ENCODE assay signal across 24 cellular contexts in genomic region chr1:3544050-3544977, GRCh38.
A peak's percentile ranks its signal among the peaks of the same experiment; 100 is the strongest.
DNase-seq lines count a peak whose midpoint lies in the region; ATAC-seq and TF ChIP-seq lines count a peak whose summit lies in the region.
"Had no signal": no experiment of that assay in that cellular context is flagged by ENCODE, and none has a peak within 500 bp of the region (broad histone marks: within the 10 kb centered on the region; RNA-seq: fewer than 3 reads in every experiment).

No MANE protein-coding gene starts in this region.

- BruUV-seq in HCT116 (replicated peaks; lab: Mats Ljungman, UMichigan) = no TSS peak

- DNase-seq in HCT116 (ENCODE audit: low read depth, low spot score) = no peak
- DNase-seq in RWPE2 (ENCODE audit: low spot score) = no peak
- no peak for DNase-seq in thoracic aorta (ENCODE audit: low spot score)
- DNase-seq in middle frontal gyrus (ENCODE audit: extremely low spot score, low spot score) = no peak
- DNase-seq in NCI-H2227 treated with DMSO at 0.1 percent for 48 hours (lab: John Stamatoyannopoulos, UW) = no peak
- DNase-seq in naive thymus-derived CD4-positive, alpha-beta T cell = no peak
- DNase-seq: activated CD4-positive, alpha-beta memory T cell treated with anti-CD3 and anti-CD28 coated beads, Interleukin-2, amount 10 ng/mL, durations not matched to agents 7 days and 5 days; activated CD8-positive, alpha-beta memory T cell treated with anti-CD3 and anti-CD28 coated beads, Interleukin-2, amount 50 U/mL, for 48 hours; activated naive CD4-positive, alpha-beta T cell treated with anti-CD3 and anti-CD28 coated beads, Interleukin-2, amount 10 ng/mL, durations not matched to agents 7 days and 5 days; immature natural killer cell; NCI-H1417 treated with DMSO at 0.1 percent for 48 hours; NCI-H2081 treated with DMSO at 0.1 percent for 48 hours; NCI-H345; NCI-H69; Peyer's patch; SIG-M5; stimulated activated CD4-positive, alpha-beta T cell treated with anti-CD3 and anti-CD28 coated beads, Interleukin-4, amount 100 ng/mL, for 24 hours had no signal

- H3K4me1 Mint-ChIP-seq in naive thymus-derived CD4-positive, alpha-beta T cell = no peaks in the 10 kb centered on the region
- H3K4me1 Mint-ChIP-seq: activated CD4-positive, alpha-beta memory T cell treated with anti-CD3 and anti-CD28 coated beads, Interleukin-2, amount 10 ng/mL, durations not matched to agents 7 days and 5 days; activated naive CD4-positive, alpha-beta T cell treated with anti-CD3 and anti-CD28 coated beads, Interleukin-2, amount 10 ng/mL, durations not matched to agents 7 days and 5 days; immature natural killer cell had no signal

- peak overlapping the region; percentile 82 for H3K4me2 ChIP-seq in HCT116 (ENCODE audit: low read length)

- no peak overlapping the region for H3K27ac Mint-ChIP-seq in naive thymus-derived CD4-positive, alpha-beta T cell
- H3K27ac Mint-ChIP-seq: activated CD4-positive, alpha-beta memory T cell treated with anti-CD3 and anti-CD28 coated beads, Interleukin-2, amount 10 ng/mL, durations not matched to agents 7 days and 5 days; activated naive CD4-positive, alpha-beta T cell treated with anti-CD3 and anti-CD28 coated beads, Interleukin-2, amount 10 ng/mL, durations not matched to agents 7 days and 5 days; immature natural killer cell; T-helper 2 cell treated with Interferon-gamma antibody and Interleukin-4, amounts not matched to agents 5 μg/mL and 100 μg/mL, for 36 hours had no signal

- ATAC-seq in HCT116 (0 out of 2 replicates have a peak, but pooled peaks have one; percentile 3), RWPE2 (ENCODE audit: low read depth) (no peak), thoracic aorta (ENCODE audit: insufficient number of reproducible peaks, low FRiP score, low read depth) (no peak), GM21786 (IDR thresholded peaks at IDR 0.05; ENCODE audit: unreplicated experiment) (no peak)
- no peak for ATAC-seq in naive thymus-derived CD4-positive, alpha-beta T cell

- H3K9me3 ChIP-seq in HCT116 (ENCODE audit: control insufficient read depth in 1 of 2, insufficient read depth in 1 of 2, low read depth in 1 of 2, low read length in 2 of 2) (no peaks in the 10 kb centered on the region), RWPE2 (ENCODE audit: severe bottlenecking) (no peaks in the 10 kb centered on the region), mesodermal cell (ENCODE audit: control insufficient read depth, low read length) (no peaks in the 10 kb centered on the region), thoracic aorta (no peaks in the 10 kb centered on the region)
- H3K9me3 ChIP-seq in naive thymus-derived CD4-positive, alpha-beta T cell (ENCODE audit: control insufficient read depth in 2 of 3, low read length in 3 of 3) = no peaks in the 10 kb centered on the region
- H3K9me3 ChIP-seq: adrenal gland, Caco-2, Peyer's patch, tibial nerve had no signal

- no peaks in the 10 kb centered on the region for H3K36me3 Mint-ChIP-seq in naive thymus-derived CD4-positive, alpha-beta T cell
- H3K36me3 Mint-ChIP-seq: activated naive CD4-positive, alpha-beta T cell treated with anti-CD3 and anti-CD28 coated beads, Interleukin-2, amount 10 ng/mL, durations not matched to agents 7 days and 5 days; immature natural killer cell had no signal

- CTCF ChIA-PET in HCT116 (lab: Charles Lee) = interaction anchor here (1.3 kb wide), 1 partner anchor 92 kb away, joined by 5 read pairs; no protein-coding TSS in a partner anchor
- CTCF ChIA-PET in naive thymus-derived CD4-positive, alpha-beta T cell (lab: Charles Lee) = no interaction called here

- H3K9me2 ChIP-seq in HCT116 (ENCODE audit: insufficient read depth) = no peaks in the 10 kb centered on the region

- peak overlapping the region in 1 of 2 experiments; percentile 41; a peak in 1 of 4 replicates for H3K4me3 ChIP-seq in HCT116 (replicated peaks in 1 of 2; ENCODE audit: low read depth in 1 of 2, low read length in 2 of 2)
- no peak overlapping the region for H3K4me3 ChIP-seq in RWPE2 (ENCODE audit: severe bottlenecking)
- no peak overlapping the region for H3K4me3 ChIP-seq in mesodermal cell (ENCODE audit: extremely low read depth, insufficient read depth, low read length, poor library complexity, severe bottlenecking)
- H3K4me3 ChIP-seq in thoracic aorta = no peak overlapping the region
- H3K4me3 ChIP-seq in naive thymus-derived CD4-positive, alpha-beta T cell (ENCODE audit: low read length) = no peak overlapping the region
- H3K4me3 ChIP-seq: adrenal gland, Peyer's patch, tibial nerve had no signal

- RAD21 ChIA-PET in HCT116 (lab: Charles Lee; ENCODE audit: low non-redundant PET in 1 of 2, low total read pairs in 2 of 2, uncharacterized antibody in 2 of 2, unreplicated experiment in 2 of 2) = no interaction called here

- POLR2A ChIA-PET in HCT116 (lab: Charles Lee) = no interaction called here
- POLR2A ChIA-PET in naive thymus-derived CD4-positive, alpha-beta T cell (lab: Charles Lee) = no interaction called here

- no peaks in the 10 kb centered on the region for H3K27me3 Mint-ChIP-seq in naive thymus-derived CD4-positive, alpha-beta T cell
- H3K27me3 Mint-ChIP-seq: activated CD4-positive, alpha-beta memory T cell treated with anti-CD3 and anti-CD28 coated beads, Interleukin-2, amount 10 ng/mL, durations not matched to agents 7 days and 5 days; activated naive CD4-positive, alpha-beta T cell treated with anti-CD3 and anti-CD28 coated beads, Interleukin-2, amount 10 ng/mL, durations not matched to agents 7 days and 5 days had no signal

- WGBS in mesodermal cell (ENCODE audit: insufficient coverage in 2 of 2), 2 experiments = 87% methylated on average over 23 to 28 of the region's 30 CpGs

- H3K4me1 ChIP-seq in HCT116 (ENCODE audit: control insufficient read depth in 1 of 2, insufficient read depth in 2 of 2, low read length in 2 of 2) = peaks cover 16 to 58% of the 10 kb centered on the region in 2 experiments
- H3K4me1 ChIP-seq in RWPE2 (ENCODE audit: insufficient read depth, poor library complexity, severe bottlenecking) = peaks cover 18% of the 10 kb centered on the region
- H3K4me1 ChIP-seq in mesodermal cell (ENCODE audit: control insufficient read depth, insufficient read depth, low read length, poor library complexity, severe bottlenecking) = peaks cover 65% of the 10 kb centered on the region
- H3K4me1 ChIP-seq in thoracic aorta (ENCODE audit: control insufficient read depth in 1 of 2, low read depth in 2 of 2) = peaks cover 61 to 90% of the 10 kb centered on the region in 2 donors
- no peaks in the 10 kb centered on the region for H3K4me1 ChIP-seq in naive thymus-derived CD4-positive, alpha-beta T cell (ENCODE audit: control insufficient read depth in 2 of 2, insufficient read depth in 2 of 2, low read length in 2 of 2)

- TF ChIP-seq CTCF in HCT116 (IDR thresholded peaks at IDR 0.05 in 2 of 3, conservative IDR thresholded peaks at IDR 0.05 in 1 of 3; ENCODE audit: borderline replicate concordance in 1 of 3, insufficient read depth in 1 of 3, low read depth in 2 of 3, low read length in 2 of 3) (no peak), RWPE2 (IDR thresholded peaks at IDR 0.05; ENCODE audit: poor library complexity, severe bottlenecking) (no peak), thoracic aorta (IDR thresholded peaks at IDR 0.05) (no peak)

- no peaks in the 10 kb centered on the region for H3K27me3 ChIP-seq in HCT116 (ENCODE audit: insufficient read depth, low read length)
- no peaks in the 10 kb centered on the region for H3K27me3 ChIP-seq in RWPE2 (ENCODE audit: insufficient read depth, poor library complexity, severe bottlenecking)
- H3K27me3 ChIP-seq in thoracic aorta (replicated peaks; ENCODE audit: insufficient read depth) = no peaks in the 10 kb centered on the region
- no peaks in the 10 kb centered on the region for H3K27me3 ChIP-seq in naive thymus-derived CD4-positive, alpha-beta T cell (ENCODE audit: control insufficient read depth in 2 of 2, insufficient read depth in 2 of 2, low read length in 2 of 2)
- H3K27me3 ChIP-seq: adrenal gland, Peyer's patch, tibial nerve had no signal

- intact Hi-C loops in HCT116 (cut with micrococcal nuclease) = no loop called here
- intact Hi-C loops in naive thymus-derived CD4-positive, alpha-beta T cell (cut with micrococcal nuclease) = no loop called here

- no peak for TF ChIP-seq POLR2A in HCT116 (IDR thresholded peaks at IDR 0.05; ENCODE audit: borderline replicate concordance, extremely low read depth, insufficient read depth, insufficient read length)

- peak overlapping the region; percentile 68 for H3K9ac ChIP-seq in HCT116 (ENCODE audit: low read length)

- no peaks in the 10 kb centered on the region for H3K36me3 ChIP-seq in HCT116 (ENCODE audit: control insufficient read depth in 1 of 2, insufficient read depth in 2 of 2, low read length in 2 of 2)
- no peaks in the 10 kb centered on the region for H3K36me3 ChIP-seq in RWPE2 (ENCODE audit: low read depth)
- H3K36me3 ChIP-seq in mesodermal cell (ENCODE audit: control insufficient read depth, insufficient read depth, low read length) = no peaks in the 10 kb centered on the region
- H3K36me3 ChIP-seq in thoracic aorta = no peaks in the 10 kb centered on the region
- no peaks in the 10 kb centered on the region for H3K36me3 ChIP-seq in naive thymus-derived CD4-positive, alpha-beta T cell (ENCODE audit: control insufficient read depth in 2 of 3, insufficient read depth in 3 of 3, low read length in 3 of 3)
- H3K36me3 ChIP-seq: adrenal gland, Peyer's patch, tibial nerve had no signal

- no peak for TF ChIP-seq RAD21 in HCT116 (IDR thresholded peaks at IDR 0.05; ENCODE audit: low read depth)

- H3K9me3 Mint-ChIP-seq in naive thymus-derived CD4-positive, alpha-beta T cell = no peaks in the 10 kb centered on the region
- H3K9me3 Mint-ChIP-seq: activated CD4-positive, alpha-beta memory T cell treated with anti-CD3 and anti-CD28 coated beads, Interleukin-2, amount 10 ng/mL, durations not matched to agents 7 days and 5 days; activated naive CD4-positive, alpha-beta T cell treated with anti-CD3 and anti-CD28 coated beads, Interleukin-2, amount 10 ng/mL, durations not matched to agents 7 days and 5 days; immature natural killer cell; T-helper 2 cell treated with Interferon-gamma antibody and Interleukin-4, amounts not matched to agents 5 μg/mL and 100 μg/mL, for 36 hours had no signal

- H3K79me2 ChIP-seq in HCT116 (ENCODE audit: insufficient read depth, low read length) = no peaks in the 10 kb centered on the region

- H2AFZ ChIP-seq in HCT116 (ENCODE audit: low read depth, low read length, poor library complexity, severe bottlenecking) = no peak overlapping the region

- H3K27ac ChIP-seq in HCT116 (ENCODE audit: low read depth, low read length) = peak overlapping the region; percentile 63
- peak overlapping the region; percentile 71 for H3K27ac ChIP-seq in RWPE2 (ENCODE audit: poor library complexity, severe bottlenecking)
- peak overlapping the region; percentile 88 for H3K27ac ChIP-seq in mesodermal cell (ENCODE audit: low read depth, low read length, severe bottlenecking)
- H3K27ac ChIP-seq in thoracic aorta = peak overlapping the region; percentile 95 to 97
- no peak overlapping the region for H3K27ac ChIP-seq in naive thymus-derived CD4-positive, alpha-beta T cell (ENCODE audit: low read depth, low read length)
- H3K27ac ChIP-seq: HL-60, tibial nerve had no signal

- no peak overlapping the region for H3K4me3 Mint-ChIP-seq in naive thymus-derived CD4-positive, alpha-beta T cell
- H3K4me3 Mint-ChIP-seq: activated CD4-positive, alpha-beta memory T cell treated with anti-CD3 and anti-CD28 coated beads, Interleukin-2, amount 10 ng/mL, durations not matched to agents 7 days and 5 days; activated naive CD4-positive, alpha-beta T cell treated with anti-CD3 and anti-CD28 coated beads, Interleukin-2, amount 10 ng/mL, durations not matched to agents 7 days and 5 days; immature natural killer cell; T-helper 2 cell treated with Interferon-gamma antibody and Interleukin-4, amounts not matched to agents 5 μg/mL and 100 μg/mL, for 36 hours had no signal

- no peaks in the 10 kb centered on the region for H4K20me1 ChIP-seq in HCT116 (ENCODE audit: insufficient read depth)
